Comparison of ENCODE assay signal across 18 cellular contexts in the genomic region with DNA sequence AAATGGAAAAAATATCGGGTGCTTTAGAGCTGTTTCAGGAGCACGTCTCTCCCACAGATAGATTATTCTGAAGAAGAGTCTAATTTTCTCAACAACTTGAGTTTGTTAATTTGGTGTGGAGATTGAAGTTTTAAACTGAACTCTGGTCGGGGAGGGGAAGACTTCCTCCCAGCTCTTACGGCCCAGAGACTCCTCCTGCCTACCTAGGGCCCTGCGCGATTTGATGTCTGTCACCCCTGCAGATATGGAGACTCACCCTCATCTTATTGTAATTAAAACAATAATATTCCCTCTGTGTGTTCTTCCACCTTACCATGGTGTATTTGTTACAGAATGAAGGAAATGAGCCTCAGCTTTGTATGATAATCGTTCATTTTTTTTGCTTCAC.
"Had no signal": no experiment of that assay in that cellular context is flagged by ENCODE, and none has a peak within 500 bp of the region (broad histone marks: within the 10 kb centered on the region; RNA-seq: fewer than 3 reads in every experiment).

No MANE protein-coding gene starts in this region.

- DNase-seq: activated B cell treated with CpG ODN at 0.5 μM for 24 hours; activated CD4-positive, alpha-beta T cell treated with anti-CD3 and anti-CD28 coated beads for 4 hours; activated gamma-delta T cell; activated naive CD8-positive, alpha-beta T cell treated with anti-CD3 and anti-CD28 coated beads, Interleukin-2, amount 10 ng/mL, durations not matched to agents 7 days and 5 days; body of pancreas; caudate nucleus; dorsolateral prefrontal cortex; foreskin melanocyte; glutamatergic neuron; hippocampal formation; stimulated activated naive CD4-positive, alpha-beta T cell; substantia nigra; SW 1271; tibial artery had no signal

- H3K4me1 Mint-ChIP-seq: activated B cell treated with CpG ODN at 0.5 μM for 24 hours, mesothelial cell of epicardium had no signal

- ATAC-seq: body of pancreas had no signal

- H3K27ac ChIP-seq: body of pancreas, dorsolateral prefrontal cortex, tibial artery had no signal

- H3K4me3 Mint-ChIP-seq: activated B cell treated with CpG ODN at 0.5 μM for 24 hours; activated naive CD8-positive, alpha-beta T cell treated with anti-CD3 and anti-CD28 coated beads, Interleukin-2, amount 10 ng/mL, durations not matched to agents 7 days and 5 days; mesothelial cell of epicardium; neural crest cell had no signal

- H3K27ac Mint-ChIP-seq: activated B cell treated with CpG ODN at 0.5 μM for 24 hours; activated naive CD8-positive, alpha-beta T cell treated with anti-CD3 and anti-CD28 coated beads, Interleukin-2, amount 10 ng/mL, durations not matched to agents 7 days and 5 days; mesothelial cell of epicardium; progenitor cell of endocrine pancreas had no signal

- H3K27me3 ChIP-seq: body of pancreas, dorsolateral prefrontal cortex, tibial artery had no signal

- H3K9me3 ChIP-seq: body of pancreas, tibial artery had no signal

- H3K4me1 ChIP-seq: body of pancreas had no signal

- H3K27me3 Mint-ChIP-seq: activated B cell treated with CpG ODN at 0.5 μM for 24 hours; activated naive CD8-positive, alpha-beta T cell treated with anti-CD3 and anti-CD28 coated beads, Interleukin-2, amount 10 ng/mL, durations not matched to agents 7 days and 5 days; progenitor cell of endocrine pancreas had no signal

- H3K36me3 Mint-ChIP-seq: mesothelial cell of epicardium had no signal

- H3K4me3 ChIP-seq: body of pancreas, dorsolateral prefrontal cortex, lung, tibial artery had no signal

- H3K9me3 Mint-ChIP-seq: activated B cell treated with CpG ODN at 0.5 μM for 24 hours; activated naive CD8-positive, alpha-beta T cell treated with anti-CD3 and anti-CD28 coated beads, Interleukin-2, amount 10 ng/mL, durations not matched to agents 7 days and 5 days; mesothelial cell of epicardium; neural crest cell had no signal
